ENCODE assay signal across 8 cellular contexts in genomic region chr11:3378426-3379423, GRCh38. TPM values are rescaled to one million over a fixed set of nuclear protein-coding genes. Genes with fewer than 3 reads are reported as not detected.
DNase-seq lines count a peak whose midpoint lies in the region; ATAC-seq and TF ChIP-seq lines count a peak whose summit lies in the region.

TSS of gene ZNF195 (minus strand) at chr11:3379146. CDS start at chr11:3379040, 106 bp downstream.

- peak within 1 kb of the TSS; percentile 97 for H3K4me3 Mint-ChIP-seq in activated naive CD4-positive, alpha-beta T cell treated with anti-CD3 and anti-CD28 coated beads for 36 hours

- H3K4me3 ChIP-seq in HFF-Myc (replicated peaks; ENCODE audit: low read depth, low read length): peak within 1 kb of the TSS; percentile 81
- peak within 1 kb of the TSS; percentile 82 to 97 for H3K4me3 ChIP-seq in gastroesophageal sphincter

- peak; percentile 44 for TF ChIP-seq POLR2A in gastroesophageal sphincter (IDR thresholded peaks at IDR 0.05)

- peak; percentile 99 for DNase-seq in GM03348 (ENCODE audit: low spot score)
- peak; percentile 90 for DNase-seq in HFF-Myc (ENCODE audit: extremely low read depth, low read depth)
- DNase-seq in NAMALWA (ENCODE audit: low spot score): peak; percentile 99
- peak; percentile 98 for DNase-seq in SK-N-DZ (ENCODE audit: low spot score)
- peak; percentile 100 for DNase-seq in activated naive CD4-positive, alpha-beta T cell treated with anti-CD3 and anti-CD28 coated beads for 36 hours
- DNase-seq in non-pigmented ciliary epithelial cell (ENCODE audit: low read depth): peak; percentile 75
- peak; percentile 98 for DNase-seq in superior temporal gyrus (ENCODE audit: extremely low spot score)

- intact Hi-C loops in activated naive CD4-positive, alpha-beta T cell treated with anti-CD3 and anti-CD28 coated beads for 36 hours (cut with micrococcal nuclease): loop anchor here (1.0 to 2.0 kb wide), 5 partner anchors 20 to 390 kb away; partner anchors contain the start of gene NAP1L4

- peaks cover 0 to 42% (median 11%) of the 10 kb centered on the region in 3 donors for H3K4me1 ChIP-seq in gastroesophageal sphincter

- peaks cover 48% of the 10 kb centered on the region for H3K4me1 Mint-ChIP-seq in activated naive CD4-positive, alpha-beta T cell treated with anti-CD3 and anti-CD28 coated beads for 36 hours (ENCODE audit: low read depth)

- peak; percentile 100 for ATAC-seq in gastroesophageal sphincter

- peak within 1 kb of the TSS; percentile 94 for H3K27ac Mint-ChIP-seq in activated naive CD4-positive, alpha-beta T cell treated with anti-CD3 and anti-CD28 coated beads for 36 hours

- no peaks in the 10 kb centered on the region for H3K27me3 ChIP-seq in gastroesophageal sphincter

- no peaks in the 10 kb centered on the region for H3K9me3 ChIP-seq in gastroesophageal sphincter

- TF ChIP-seq CTCF in HFF-Myc (IDR thresholded peaks at IDR 0.05; ENCODE audit: low read depth, low read length, missing control alignments) (no peak), gastroesophageal sphincter (IDR thresholded peaks at IDR 0.05) (no peak)

- H3K27me3 Mint-ChIP-seq in activated naive CD4-positive, alpha-beta T cell treated with anti-CD3 and anti-CD28 coated beads for 36 hours (ENCODE audit: low read depth): no peaks in the 10 kb centered on the region

- CTCF ChIA-PET in activated naive CD4-positive, alpha-beta T cell treated with anti-CD3 and anti-CD28 coated beads for 36 hours (lab: Charles Lee): interaction anchor here (0.9 to 3.9 kb wide), 5 partner anchors 13 to 40 kb away, joined by 3 to 15 read pairs (median 6); no protein-coding TSS in a partner anchor

- H3K9me3 Mint-ChIP-seq in activated naive CD4-positive, alpha-beta T cell treated with anti-CD3 and anti-CD28 coated beads for 36 hours: no peaks in the 10 kb centered on the region

- H3K36me3 Mint-ChIP-seq in activated naive CD4-positive, alpha-beta T cell treated with anti-CD3 and anti-CD28 coated beads for 36 hours (ENCODE audit: low read depth): peaks cover 42% of the 10 kb centered on the region

- peaks cover 0 to 15% of the 10 kb centered on the region in 2 donors for H3K36me3 ChIP-seq in gastroesophageal sphincter

- TF ChIP-seq EP300 in gastroesophageal sphincter (IDR thresholded peaks at IDR 0.05): no peak

- H3K27ac ChIP-seq in gastroesophageal sphincter: peak within 1 kb of the TSS; percentile 63 to 89 (median 84)

- WGBS in gastroesophageal sphincter (ENCODE audit: low coverage in 1 of 2), 2 donors: 2 to 8% methylated on average over 5 to 11 of the region's 54 CpGs

RNA-seq across cellular contexts. Expression of gene ZNF195, which starts in this region (rescaled TPM):
- polyA plus RNA-seq in SK-N-DZ (2014; cell fraction: cytosol; rRNA removed): 57.6 and 61.5 TPM in 2 replicates
- 73.6 and 97.5 TPM in 2 replicates for polyA plus RNA-seq in SK-N-DZ (2014; cell fraction: nucleus; rRNA removed)
- 10 to 100 TPM; 26.7 to 29.2 TPM for total RNA-seq in activated naive CD4-positive, alpha-beta T cell treated with anti-CD3 and anti-CD28 coated beads for 36 hours
- 10 to 100 TPM in 2 of 4 donors, 1 to 10 TPM in 2; 7.9 to 19.9 (median 12.6) TPM for total RNA-seq in gastroesophageal sphincter

Comparison
In these comparisons a context has a peak if more than half of its experiments do, and no peak if none do; other contexts are left out.
1. Peak in every context shown above with its lines: DNase-seq, ATAC-seq, H3K4me3 ChIP-seq and H3K27ac ChIP-seq.